Comparison of ENCODE assay signal across 1 cellular context in the genomic region with DNA sequence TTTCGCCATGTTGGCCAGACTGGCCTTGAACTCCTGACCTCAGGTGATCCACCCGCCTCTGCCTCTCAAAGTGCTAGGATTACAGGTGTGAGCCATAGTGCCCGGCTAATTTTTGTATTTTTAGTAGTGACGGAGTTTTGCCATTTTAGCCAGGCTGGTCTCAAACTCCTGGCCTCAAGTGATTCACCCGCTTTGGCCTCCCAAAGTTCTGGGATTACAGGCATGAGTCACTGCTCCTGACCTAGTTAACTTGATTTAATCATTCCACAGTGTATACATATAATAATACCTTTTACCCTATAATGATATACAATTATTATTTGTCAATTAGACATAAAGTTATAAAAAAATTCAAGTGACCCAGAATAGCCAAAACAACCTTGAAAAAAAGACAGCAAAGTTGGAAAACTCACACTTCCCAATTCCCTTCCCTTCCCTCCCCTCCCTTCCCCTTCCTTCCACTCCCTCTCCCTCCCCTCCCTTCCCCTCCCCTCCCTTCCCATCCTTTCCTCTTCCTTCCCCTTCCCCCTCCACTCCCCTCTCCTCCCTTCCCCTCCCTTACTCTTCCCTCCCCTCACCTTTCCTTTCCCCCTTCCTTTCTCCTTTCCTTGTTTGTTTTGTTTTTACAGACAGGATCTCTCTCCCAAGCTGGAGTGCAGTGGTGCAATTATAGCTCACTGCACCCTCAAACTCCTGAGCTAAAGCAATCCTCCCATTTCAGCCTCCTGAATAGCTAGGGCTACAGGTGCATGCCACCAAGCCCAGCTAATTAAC.
TF ChIP-seq lines count a peak whose summit lies in the region.

No MANE protein-coding gene starts in this region.

TF ChIP-seq in HEK293, 187 proteins besides CTCF, POLR2A, EP300 and RAD21 (continued from another document and continues in another):
- TF ChIP-seq, protein P1, sequence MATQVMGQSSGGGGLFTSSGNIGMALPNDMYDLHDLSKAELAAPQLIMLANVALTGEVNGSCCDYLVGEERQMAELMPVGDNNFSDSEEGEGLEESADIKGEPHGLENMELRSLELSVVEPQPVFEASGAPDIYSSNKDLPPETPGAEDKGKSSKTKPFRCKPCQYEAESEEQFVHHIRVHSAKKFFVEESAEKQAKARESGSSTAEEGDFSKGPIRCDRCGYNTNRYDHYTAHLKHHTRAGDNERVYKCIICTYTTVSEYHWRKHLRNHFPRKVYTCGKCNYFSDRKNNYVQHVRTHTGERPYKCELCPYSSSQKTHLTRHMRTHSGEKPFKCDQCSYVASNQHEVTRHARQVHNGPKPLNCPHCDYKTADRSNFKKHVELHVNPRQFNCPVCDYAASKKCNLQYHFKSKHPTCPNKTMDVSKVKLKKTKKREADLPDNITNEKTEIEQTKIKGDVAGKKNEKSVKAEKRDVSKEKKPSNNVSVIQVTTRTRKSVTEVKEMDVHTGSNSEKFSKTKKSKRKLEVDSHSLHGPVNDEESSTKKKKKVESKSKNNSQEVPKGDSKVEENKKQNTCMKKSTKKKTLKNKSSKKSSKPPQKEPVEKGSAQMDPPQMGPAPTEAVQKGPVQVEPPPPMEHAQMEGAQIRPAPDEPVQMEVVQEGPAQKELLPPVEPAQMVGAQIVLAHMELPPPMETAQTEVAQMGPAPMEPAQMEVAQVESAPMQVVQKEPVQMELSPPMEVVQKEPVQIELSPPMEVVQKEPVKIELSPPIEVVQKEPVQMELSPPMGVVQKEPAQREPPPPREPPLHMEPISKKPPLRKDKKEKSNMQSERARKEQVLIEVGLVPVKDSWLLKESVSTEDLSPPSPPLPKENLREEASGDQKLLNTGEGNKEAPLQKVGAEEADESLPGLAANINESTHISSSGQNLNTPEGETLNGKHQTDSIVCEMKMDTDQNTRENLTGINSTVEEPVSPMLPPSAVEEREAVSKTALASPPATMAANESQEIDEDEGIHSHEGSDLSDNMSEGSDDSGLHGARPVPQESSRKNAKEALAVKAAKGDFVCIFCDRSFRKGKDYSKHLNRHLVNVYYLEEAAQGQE (tag by site-specific recombination; IDR thresholded peaks at IDR 0.05): no peak
- TF ChIP-seq BCL11B (tag by site-specific recombination; IDR thresholded peaks at IDR 0.05; ENCODE audit: low read depth) (no peak), ZNF175 (tag by site-specific recombination; IDR thresholded peaks at IDR 0.05) (no peak), SP2 (tag by site-specific recombination; IDR thresholded peaks at IDR 0.05) (no peak), ZNF561 (tag by site-specific recombination; IDR thresholded peaks at IDR 0.05; ENCODE audit: borderline replicate concordance) (no peak), YY1 (tag by site-specific recombination; IDR thresholded peaks at IDR 0.05) (no peak), ZNF155 (tag by site-specific recombination; IDR thresholded peaks at IDR 0.05) (no peak), ZNF239 (tag by site-specific recombination; IDR thresholded peaks at IDR 0.05) (no peak), ZNF292 (tag by site-specific recombination; IDR thresholded peaks at IDR 0.05; ENCODE audit: borderline replicate concordance, low read depth) (no peak), ZNF664 (tag by site-specific recombination; IDR thresholded peaks at IDR 0.05) (no peak), ZNF274 (IDR thresholded peaks at IDR 0.05; ENCODE audit: low read length) (no peak), ZNF274 (tag by site-specific recombination; IDR thresholded peaks at IDR 0.05; ENCODE audit: borderline replicate concordance) (no peak), OSR2 (tag by site-specific recombination; IDR thresholded peaks at IDR 0.05) (no peak), MZF1 (tag by site-specific recombination; IDR thresholded peaks at IDR 0.05; ENCODE audit: borderline replicate concordance) (no peak), KLF8 (tag by site-specific recombination; IDR thresholded peaks at IDR 0.05) (no peak), ZNF341 (tag by site-specific recombination; IDR thresholded peaks at IDR 0.05; ENCODE audit: low read depth) (no peak), ZNF510 (tag by site-specific recombination; IDR thresholded peaks at IDR 0.05; ENCODE audit: insufficient replicate concordance) (no peak), ZNF654 (tag by site-specific recombination; IDR thresholded peaks at IDR 0.05; ENCODE audit: low read depth) (no peak), HOXC10 (CRISPR knock-in tag; IDR thresholded peaks at IDR 0.05) (no peak), ZNF776 (tag by site-specific recombination; IDR thresholded peaks at IDR 0.05; ENCODE audit: borderline replicate concordance) (no peak), ZNF501 (tag by site-specific recombination; IDR thresholded peaks at IDR 0.05) (no peak), ZNF558 (tag by site-specific recombination; IDR thresholded peaks at IDR 0.05) (no peak), KLF1 (tag by site-specific recombination; IDR thresholded peaks at IDR 0.05) (no peak), SP3 (tag by site-specific recombination; IDR thresholded peaks at IDR 0.05) (no peak), ZNF843 (tag by site-specific recombination; IDR thresholded peaks at IDR 0.05) (no peak), ZFP37 (tag by site-specific recombination; IDR thresholded peaks at IDR 0.05) (0 out of 2 replicates have a peak, but pooled peaks have one; percentile 20), ZSCAN16 (tag by site-specific recombination; IDR thresholded peaks at IDR 0.05) (no peak), KLF10 (tag by site-specific recombination; IDR thresholded peaks at IDR 0.05) (no peak), PRDM1 (tag by site-specific recombination; IDR thresholded peaks at IDR 0.05) (peak; percentile 75; the same call in 1 of the 2 replicates), SCRT2 (tag by site-specific recombination; IDR thresholded peaks at IDR 0.05) (no peak), ZNF626 (tag by site-specific recombination; IDR thresholded peaks at IDR 0.05) (no peak), ZNF354C (tag by site-specific recombination; IDR thresholded peaks at IDR 0.05; ENCODE audit: borderline replicate concordance, low read depth) (no peak), ZNF549 (tag by site-specific recombination; IDR thresholded peaks at IDR 0.05) (no peak), WT1 (tag by site-specific recombination; IDR thresholded peaks at IDR 0.05) (peak; percentile 95)
- TF ChIP-seq, protein P2, sequence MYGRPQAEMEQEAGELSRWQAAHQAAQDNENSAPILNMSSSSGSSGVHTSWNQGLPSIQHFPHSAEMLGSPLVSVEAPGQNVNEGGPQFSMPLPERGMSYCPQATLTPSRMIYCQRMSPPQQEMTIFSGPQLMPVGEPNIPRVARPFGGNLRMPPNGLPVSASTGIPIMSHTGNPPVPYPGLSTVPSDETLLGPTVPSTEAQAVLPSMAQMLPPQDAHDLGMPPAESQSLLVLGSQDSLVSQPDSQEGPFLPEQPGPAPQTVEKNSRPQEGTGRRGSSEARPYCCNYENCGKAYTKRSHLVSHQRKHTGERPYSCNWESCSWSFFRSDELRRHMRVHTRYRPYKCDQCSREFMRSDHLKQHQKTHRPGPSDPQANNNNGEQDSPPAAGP (tag by site-specific recombination; IDR thresholded peaks at IDR 0.05): 0 out of 2 replicates have a peak, but pooled peaks have one; percentile 19
- TF ChIP-seq, protein P3, sequence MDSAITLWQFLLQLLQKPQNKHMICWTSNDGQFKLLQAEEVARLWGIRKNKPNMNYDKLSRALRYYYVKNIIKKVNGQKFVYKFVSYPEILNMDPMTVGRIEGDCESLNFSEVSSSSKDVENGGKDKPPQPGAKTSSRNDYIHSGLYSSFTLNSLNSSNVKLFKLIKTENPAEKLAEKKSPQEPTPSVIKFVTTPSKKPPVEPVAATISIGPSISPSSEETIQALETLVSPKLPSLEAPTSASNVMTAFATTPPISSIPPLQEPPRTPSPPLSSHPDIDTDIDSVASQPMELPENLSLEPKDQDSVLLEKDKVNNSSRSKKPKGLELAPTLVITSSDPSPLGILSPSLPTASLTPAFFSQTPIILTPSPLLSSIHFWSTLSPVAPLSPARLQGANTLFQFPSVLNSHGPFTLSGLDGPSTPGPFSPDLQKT (IDR thresholded peaks at IDR 0.05; ENCODE audit: borderline replicate concordance, low read depth, low read length): no peak
- TF ChIP-seq, protein P4, sequence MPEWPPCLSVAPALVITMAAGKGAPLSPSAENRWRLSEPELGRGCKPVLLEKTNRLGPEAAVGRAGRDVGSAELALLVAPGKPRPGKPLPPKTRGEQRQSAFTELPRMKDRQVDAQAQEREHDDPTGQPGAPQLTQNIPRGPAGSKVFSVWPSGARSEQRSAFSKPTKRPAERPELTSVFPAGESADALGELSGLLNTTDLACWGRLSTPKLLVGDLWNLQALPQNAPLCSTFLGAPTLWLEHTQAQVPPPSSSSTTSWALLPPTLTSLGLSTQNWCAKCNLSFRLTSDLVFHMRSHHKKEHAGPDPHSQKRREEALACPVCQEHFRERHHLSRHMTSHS (tag by site-specific recombination; IDR thresholded peaks at IDR 0.05): no peak
- TF ChIP-seq, protein P5, sequence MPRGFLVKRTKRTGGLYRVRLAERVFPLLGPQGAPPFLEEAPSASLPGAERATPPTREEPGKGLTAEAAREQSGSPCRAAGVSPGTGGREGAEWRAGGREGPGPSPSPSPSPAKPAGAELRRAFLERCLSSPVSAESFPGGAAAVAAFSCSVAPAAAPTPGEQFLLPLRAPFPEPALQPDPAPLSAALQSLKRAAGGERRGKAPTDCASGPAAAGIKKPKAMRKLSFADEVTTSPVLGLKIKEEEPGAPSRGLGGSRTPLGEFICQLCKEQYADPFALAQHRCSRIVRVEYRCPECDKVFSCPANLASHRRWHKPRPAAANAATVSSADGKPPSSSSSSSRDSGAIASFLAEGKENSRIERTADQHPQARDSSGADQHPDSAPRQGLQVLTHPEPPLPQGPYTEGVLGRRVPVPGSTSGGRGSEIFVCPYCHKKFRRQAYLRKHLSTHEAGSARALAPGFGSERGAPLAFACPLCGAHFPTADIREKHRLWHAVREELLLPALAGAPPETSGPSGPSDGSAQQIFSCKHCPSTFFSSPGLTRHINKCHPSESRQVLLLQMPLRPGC (tag by site-specific recombination; IDR thresholded peaks at IDR 0.05): no peak
- TF ChIP-seq, protein P6, sequence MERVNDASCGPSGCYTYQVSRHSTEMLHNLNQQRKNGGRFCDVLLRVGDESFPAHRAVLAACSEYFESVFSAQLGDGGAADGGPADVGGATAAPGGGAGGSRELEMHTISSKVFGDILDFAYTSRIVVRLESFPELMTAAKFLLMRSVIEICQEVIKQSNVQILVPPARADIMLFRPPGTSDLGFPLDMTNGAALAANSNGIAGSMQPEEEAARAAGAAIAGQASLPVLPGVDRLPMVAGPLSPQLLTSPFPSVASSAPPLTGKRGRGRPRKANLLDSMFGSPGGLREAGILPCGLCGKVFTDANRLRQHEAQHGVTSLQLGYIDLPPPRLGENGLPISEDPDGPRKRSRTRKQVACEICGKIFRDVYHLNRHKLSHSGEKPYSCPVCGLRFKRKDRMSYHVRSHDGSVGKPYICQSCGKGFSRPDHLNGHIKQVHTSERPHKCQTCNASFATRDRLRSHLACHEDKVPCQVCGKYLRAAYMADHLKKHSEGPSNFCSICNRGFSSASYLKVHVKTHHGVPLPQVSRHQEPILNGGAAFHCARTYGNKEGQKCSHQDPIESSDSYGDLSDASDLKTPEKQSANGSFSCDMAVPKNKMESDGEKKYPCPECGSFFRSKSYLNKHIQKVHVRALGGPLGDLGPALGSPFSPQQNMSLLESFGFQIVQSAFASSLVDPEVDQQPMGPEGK (tag by site-specific recombination; IDR thresholded peaks at IDR 0.05): no peak
- TF ChIP-seq, protein P7, sequence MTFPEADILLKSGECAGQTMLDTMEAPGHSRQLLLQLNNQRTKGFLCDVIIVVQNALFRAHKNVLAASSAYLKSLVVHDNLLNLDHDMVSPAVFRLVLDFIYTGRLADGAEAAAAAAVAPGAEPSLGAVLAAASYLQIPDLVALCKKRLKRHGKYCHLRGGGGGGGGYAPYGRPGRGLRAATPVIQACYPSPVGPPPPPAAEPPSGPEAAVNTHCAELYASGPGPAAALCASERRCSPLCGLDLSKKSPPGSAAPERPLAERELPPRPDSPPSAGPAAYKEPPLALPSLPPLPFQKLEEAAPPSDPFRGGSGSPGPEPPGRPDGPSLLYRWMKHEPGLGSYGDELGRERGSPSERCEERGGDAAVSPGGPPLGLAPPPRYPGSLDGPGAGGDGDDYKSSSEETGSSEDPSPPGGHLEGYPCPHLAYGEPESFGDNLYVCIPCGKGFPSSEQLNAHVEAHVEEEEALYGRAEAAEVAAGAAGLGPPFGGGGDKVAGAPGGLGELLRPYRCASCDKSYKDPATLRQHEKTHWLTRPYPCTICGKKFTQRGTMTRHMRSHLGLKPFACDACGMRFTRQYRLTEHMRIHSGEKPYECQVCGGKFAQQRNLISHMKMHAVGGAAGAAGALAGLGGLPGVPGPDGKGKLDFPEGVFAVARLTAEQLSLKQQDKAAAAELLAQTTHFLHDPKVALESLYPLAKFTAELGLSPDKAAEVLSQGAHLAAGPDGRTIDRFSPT (tag by site-specific recombination; IDR thresholded peaks at IDR 0.05): peak; percentile 38; the same call in 1 of the 2 replicates
- TF ChIP-seq, protein P8, sequence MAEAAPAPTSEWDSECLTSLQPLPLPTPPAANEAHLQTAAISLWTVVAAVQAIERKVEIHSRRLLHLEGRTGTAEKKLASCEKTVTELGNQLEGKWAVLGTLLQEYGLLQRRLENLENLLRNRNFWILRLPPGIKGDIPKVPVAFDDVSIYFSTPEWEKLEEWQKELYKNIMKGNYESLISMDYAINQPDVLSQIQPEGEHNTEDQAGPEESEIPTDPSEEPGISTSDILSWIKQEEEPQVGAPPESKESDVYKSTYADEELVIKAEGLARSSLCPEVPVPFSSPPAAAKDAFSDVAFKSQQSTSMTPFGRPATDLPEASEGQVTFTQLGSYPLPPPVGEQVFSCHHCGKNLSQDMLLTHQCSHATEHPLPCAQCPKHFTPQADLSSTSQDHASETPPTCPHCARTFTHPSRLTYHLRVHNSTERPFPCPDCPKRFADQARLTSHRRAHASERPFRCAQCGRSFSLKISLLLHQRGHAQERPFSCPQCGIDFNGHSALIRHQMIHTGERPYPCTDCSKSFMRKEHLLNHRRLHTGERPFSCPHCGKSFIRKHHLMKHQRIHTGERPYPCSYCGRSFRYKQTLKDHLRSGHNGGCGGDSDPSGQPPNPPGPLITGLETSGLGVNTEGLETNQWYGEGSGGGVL (tag by site-specific recombination; IDR thresholded peaks at IDR 0.05): peak; percentile 76
- TF ChIP-seq, protein P9, sequence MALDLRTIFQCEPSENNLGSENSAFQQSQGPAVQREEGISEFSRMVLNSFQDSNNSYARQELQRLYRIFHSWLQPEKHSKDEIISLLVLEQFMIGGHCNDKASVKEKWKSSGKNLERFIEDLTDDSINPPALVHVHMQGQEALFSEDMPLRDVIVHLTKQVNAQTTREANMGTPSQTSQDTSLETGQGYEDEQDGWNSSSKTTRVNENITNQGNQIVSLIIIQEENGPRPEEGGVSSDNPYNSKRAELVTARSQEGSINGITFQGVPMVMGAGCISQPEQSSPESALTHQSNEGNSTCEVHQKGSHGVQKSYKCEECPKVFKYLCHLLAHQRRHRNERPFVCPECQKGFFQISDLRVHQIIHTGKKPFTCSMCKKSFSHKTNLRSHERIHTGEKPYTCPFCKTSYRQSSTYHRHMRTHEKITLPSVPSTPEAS (tag by site-specific recombination; IDR thresholded peaks at IDR 0.05): no peak
- TF ChIP-seq, protein P10, sequence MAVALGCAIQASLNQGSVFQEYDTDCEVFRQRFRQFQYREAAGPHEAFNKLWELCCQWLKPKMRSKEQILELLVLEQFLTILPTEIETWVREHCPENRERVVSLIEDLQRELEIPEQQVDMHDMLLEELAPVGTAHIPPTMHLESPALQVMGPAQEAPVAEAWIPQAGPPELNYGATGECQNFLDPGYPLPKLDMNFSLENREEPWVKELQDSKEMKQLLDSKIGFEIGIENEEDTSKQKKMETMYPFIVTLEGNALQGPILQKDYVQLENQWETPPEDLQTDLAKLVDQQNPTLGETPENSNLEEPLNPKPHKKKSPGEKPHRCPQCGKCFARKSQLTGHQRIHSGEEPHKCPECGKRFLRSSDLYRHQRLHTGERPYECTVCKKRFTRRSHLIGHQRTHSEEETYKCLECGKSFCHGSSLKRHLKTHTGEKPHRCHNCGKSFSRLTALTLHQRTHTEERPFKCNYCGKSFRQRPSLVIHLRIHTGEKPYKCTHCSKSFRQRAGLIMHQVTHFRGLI (tag by site-specific recombination; IDR thresholded peaks at IDR 0.05): no peak
